2 cellular contexts compared by ENCODE assay signal in the genomic region with DNA sequence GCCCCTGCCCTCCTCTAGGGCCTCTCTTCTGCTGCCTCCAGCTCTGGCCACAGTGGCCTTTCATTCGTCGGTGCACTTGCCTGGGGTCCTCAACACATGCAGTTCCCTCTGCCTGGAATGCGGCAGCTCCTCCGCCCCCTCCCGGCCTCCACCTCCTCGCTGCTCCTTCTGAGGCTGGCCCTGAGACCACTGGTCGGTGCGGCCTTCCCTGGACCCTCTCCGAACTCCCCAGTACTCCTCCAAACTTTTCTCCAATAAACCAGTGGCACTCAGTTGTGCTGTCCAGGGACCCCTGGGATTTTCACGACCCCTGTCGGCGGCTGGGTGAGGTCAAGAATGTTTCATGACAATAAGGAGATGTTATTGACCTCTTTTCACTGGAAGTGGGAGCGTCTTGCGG.
TF ChIP-seq lines count a peak whose summit lies in the region.

No MANE protein-coding gene starts in this region.

TF ChIP-seq in GM23338, 12 proteins besides CTCF, POLR2A, EP300 and RAD21 (continued from another document and continues in another):
- TF ChIP-seq, protein P1, sequence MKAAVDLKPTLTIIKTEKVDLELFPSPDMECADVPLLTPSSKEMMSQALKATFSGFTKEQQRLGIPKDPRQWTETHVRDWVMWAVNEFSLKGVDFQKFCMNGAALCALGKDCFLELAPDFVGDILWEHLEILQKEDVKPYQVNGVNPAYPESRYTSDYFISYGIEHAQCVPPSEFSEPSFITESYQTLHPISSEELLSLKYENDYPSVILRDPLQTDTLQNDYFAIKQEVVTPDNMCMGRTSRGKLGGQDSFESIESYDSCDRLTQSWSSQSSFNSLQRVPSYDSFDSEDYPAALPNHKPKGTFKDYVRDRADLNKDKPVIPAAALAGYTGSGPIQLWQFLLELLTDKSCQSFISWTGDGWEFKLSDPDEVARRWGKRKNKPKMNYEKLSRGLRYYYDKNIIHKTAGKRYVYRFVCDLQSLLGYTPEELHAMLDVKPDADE (IDR thresholded peaks at IDR 0.05), result no peak
- TF ChIP-seq JUNB (IDR thresholded peaks at IDR 0.05; ENCODE audit: unreplicated experiment) (no peak), POLR2AphosphoS5 (IDR thresholded peaks at IDR 0.05; ENCODE audit: low read depth) (no peak), EZH2 (IDR thresholded peaks at IDR 0.05; ENCODE audit: low read depth, unreplicated experiment) (no peak), EZH2phosphoT487 (IDR thresholded peaks at IDR 0.05; ENCODE audit: unreplicated experiment) (no peak), ZNF114 (CRISPR knock-in tag; IDR thresholded peaks at IDR 0.05) (no peak), STAT1 (IDR thresholded peaks at IDR 0.05; ENCODE audit: unreplicated experiment) (no peak), ZNF331 (CRISPR knock-in tag; IDR thresholded peaks at IDR 0.05; ENCODE audit: low read depth) (no peak)
- TF ChIP-seq, protein P2, sequence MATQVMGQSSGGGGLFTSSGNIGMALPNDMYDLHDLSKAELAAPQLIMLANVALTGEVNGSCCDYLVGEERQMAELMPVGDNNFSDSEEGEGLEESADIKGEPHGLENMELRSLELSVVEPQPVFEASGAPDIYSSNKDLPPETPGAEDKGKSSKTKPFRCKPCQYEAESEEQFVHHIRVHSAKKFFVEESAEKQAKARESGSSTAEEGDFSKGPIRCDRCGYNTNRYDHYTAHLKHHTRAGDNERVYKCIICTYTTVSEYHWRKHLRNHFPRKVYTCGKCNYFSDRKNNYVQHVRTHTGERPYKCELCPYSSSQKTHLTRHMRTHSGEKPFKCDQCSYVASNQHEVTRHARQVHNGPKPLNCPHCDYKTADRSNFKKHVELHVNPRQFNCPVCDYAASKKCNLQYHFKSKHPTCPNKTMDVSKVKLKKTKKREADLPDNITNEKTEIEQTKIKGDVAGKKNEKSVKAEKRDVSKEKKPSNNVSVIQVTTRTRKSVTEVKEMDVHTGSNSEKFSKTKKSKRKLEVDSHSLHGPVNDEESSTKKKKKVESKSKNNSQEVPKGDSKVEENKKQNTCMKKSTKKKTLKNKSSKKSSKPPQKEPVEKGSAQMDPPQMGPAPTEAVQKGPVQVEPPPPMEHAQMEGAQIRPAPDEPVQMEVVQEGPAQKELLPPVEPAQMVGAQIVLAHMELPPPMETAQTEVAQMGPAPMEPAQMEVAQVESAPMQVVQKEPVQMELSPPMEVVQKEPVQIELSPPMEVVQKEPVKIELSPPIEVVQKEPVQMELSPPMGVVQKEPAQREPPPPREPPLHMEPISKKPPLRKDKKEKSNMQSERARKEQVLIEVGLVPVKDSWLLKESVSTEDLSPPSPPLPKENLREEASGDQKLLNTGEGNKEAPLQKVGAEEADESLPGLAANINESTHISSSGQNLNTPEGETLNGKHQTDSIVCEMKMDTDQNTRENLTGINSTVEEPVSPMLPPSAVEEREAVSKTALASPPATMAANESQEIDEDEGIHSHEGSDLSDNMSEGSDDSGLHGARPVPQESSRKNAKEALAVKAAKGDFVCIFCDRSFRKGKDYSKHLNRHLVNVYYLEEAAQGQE (IDR thresholded peaks at IDR 0.05; ENCODE audit: unreplicated experiment), result no peak
- TF ChIP-seq, protein P3, sequence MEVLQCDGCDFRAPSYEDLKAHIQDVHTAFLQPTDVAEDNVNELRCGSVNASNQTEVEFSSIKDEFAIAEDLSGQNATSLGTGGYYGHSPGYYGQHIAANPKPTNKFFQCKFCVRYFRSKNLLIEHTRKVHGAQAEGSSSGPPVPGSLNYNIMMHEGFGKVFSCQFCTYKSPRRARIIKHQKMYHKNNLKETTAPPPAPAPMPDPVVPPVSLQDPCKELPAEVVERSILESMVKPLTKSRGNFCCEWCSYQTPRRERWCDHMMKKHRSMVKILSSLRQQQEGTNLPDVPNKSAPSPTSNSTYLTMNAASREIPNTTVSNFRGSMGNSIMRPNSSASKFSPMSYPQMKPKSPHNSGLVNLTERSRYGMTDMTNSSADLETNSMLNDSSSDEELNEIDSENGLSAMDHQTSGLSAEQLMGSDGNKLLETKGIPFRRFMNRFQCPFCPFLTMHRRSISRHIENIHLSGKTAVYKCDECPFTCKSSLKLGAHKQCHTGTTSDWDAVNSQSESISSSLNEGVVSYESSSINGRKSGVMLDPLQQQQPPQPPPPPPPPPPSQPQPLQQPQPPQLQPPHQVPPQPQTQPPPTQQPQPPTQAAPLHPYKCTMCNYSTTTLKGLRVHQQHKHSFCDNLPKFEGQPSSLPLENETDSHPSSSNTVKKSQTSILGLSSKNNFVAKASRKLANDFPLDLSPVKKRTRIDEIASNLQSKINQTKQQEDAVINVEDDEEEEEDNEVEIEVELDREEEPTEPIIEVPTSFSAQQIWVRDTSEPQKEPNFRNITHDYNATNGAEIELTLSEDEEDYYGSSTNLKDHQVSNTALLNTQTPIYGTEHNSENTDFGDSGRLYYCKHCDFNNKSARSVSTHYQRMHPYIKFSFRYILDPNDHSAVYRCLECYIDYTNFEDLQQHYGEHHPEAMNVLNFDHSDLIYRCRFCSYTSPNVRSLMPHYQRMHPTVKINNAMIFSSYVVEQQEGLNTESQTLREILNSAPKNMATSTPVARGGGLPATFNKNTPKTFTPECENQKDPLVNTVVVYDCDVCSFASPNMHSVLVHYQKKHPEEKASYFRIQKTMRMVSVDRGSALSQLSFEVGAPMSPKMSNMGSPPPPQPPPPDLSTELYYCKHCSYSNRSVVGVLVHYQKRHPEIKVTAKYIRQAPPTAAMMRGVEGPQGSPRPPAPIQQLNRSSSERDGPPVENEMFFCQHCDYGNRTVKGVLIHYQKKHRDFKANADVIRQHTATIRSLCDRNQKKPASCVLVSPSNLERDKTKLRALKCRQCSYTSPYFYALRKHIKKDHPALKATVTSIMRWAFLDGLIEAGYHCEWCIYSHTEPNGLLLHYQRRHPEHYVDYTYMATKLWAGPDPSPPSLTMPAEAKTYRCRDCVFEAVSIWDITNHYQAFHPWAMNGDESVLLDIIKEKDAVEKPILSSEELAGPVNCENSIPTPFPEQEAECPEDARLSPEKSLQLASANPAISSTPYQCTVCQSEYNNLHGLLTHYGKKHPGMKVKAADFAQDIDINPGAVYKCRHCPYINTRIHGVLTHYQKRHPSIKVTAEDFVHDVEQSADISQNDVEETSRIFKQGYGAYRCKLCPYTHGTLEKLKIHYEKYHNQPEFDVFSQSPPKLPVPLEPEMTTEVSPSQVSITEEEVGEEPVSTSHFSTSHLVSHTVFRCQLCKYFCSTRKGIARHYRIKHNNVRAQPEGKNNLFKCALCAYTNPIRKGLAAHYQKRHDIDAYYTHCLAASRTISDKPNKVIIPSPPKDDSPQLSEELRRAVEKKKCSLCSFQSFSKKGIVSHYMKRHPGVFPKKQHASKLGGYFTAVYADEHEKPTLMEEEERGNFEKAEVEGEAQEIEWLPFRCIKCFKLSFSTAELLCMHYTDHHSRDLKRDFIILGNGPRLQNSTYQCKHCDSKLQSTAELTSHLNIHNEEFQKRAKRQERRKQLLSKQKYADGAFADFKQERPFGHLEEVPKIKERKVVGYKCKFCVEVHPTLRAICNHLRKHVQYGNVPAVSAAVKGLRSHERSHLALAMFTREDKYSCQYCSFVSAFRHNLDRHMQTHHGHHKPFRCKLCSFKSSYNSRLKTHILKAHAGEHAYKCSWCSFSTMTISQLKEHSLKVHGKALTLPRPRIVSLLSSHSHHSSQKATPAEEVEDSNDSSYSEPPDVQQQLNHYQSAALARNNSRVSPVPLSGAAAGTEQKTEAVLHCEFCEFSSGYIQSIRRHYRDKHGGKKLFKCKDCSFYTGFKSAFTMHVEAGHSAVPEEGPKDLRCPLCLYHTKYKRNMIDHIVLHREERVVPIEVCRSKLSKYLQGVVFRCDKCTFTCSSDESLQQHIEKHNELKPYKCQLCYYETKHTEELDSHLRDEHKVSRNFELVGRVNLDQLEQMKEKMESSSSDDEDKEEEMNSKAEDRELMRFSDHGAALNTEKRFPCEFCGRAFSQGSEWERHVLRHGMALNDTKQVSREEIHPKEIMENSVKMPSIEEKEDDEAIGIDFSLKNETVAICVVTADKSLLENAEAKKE (CRISPR knock-in tag; IDR thresholded peaks at IDR 0.05), result no peak

TF ChIP-seq in WTC11, 78 proteins besides CTCF, POLR2A, EP300 and RAD21 (continued from another document):
- TF ChIP-seq, protein P4, sequence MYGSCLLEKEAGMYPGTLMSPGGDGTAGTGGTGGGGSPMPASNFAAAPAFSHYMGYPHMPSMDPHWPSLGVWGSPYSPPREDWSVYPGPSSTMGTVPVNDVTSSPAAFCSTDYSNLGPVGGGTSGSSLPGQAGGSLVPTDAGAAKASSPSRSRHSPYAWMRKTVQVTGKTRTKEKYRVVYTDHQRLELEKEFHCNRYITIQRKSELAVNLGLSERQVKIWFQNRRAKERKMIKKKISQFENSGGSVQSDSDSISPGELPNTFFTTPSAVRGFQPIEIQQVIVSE (CRISPR knock-in tag; IDR thresholded peaks at IDR 0.05; ENCODE audit: borderline replicate concordance), result no peak
- TF ChIP-seq TEAD4 (CRISPR knock-in tag; IDR thresholded peaks at IDR 0.05) (no peak), RELA (CRISPR knock-in tag; IDR thresholded peaks at IDR 0.05; ENCODE audit: borderline replicate concordance) (no peak), EMX1 (CRISPR knock-in tag; IDR thresholded peaks at IDR 0.05) (no peak), ESRRA (CRISPR knock-in tag; IDR thresholded peaks at IDR 0.05; ENCODE audit: borderline replicate concordance) (no peak), SP1 (CRISPR knock-in tag; conservative IDR thresholded peaks at IDR 0.05) (no peak), KAT7 (CRISPR knock-in tag; IDR thresholded peaks at IDR 0.05; ENCODE audit: borderline replicate concordance) (no peak), ZBTB21 (CRISPR knock-in tag; IDR thresholded peaks at IDR 0.05; ENCODE audit: borderline replicate concordance) (no peak)
- TF ChIP-seq, protein P5, sequence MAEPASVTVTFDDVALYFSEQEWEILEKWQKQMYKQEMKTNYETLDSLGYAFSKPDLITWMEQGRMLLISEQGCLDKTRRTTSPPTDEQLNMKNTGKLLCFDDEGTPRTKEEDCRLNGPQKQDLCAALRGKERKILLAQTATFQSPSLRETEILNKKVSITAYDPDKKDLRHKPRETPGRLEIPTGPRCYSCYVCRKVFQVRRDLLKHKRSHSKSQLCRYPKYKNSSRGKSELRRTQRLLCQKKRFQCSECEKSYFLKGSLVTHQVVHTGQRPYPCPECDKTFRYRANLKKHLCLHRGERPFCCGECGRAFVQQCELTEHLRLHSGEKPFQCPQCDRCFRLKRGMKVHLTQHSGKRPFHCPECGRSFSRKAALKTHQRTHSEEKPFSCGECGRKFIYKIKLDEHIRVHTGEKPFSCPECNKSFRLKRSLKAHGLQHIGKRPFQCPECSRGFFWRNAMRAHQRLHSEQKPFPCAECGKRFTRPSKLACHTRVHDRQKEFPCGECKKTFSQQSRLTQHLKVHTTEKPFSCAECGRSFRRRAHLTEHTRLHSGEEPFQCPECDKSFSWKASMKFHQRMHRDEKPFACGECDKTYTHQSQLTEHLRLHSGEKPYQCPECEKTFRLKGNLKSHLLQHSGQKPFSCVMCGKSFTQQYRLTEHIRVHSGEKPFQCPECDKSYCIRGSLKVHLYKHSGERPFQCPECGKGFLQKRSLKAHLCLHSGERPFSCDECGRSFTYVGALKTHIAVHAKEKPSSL (CRISPR knock-in tag; conservative IDR thresholded peaks at IDR 0.05), result no peak
